ENCODE assay signal across 22 cellular contexts in genomic region chr6:113701552-113702254, GRCh38.
DNase-seq lines count a peak whose midpoint lies in the region; ATAC-seq and TF ChIP-seq lines count a peak whose summit lies in the region.
"Had no signal": no experiment of that assay in that cellular context is flagged by ENCODE, and none has a peak within 500 bp of the region (broad histone marks: within the 10 kb centered on the region; RNA-seq: fewer than 3 reads in every experiment).

No MANE protein-coding gene starts in this region.

- no peaks in the 10 kb centered on the region for H3K79me2 ChIP-seq in neural progenitor cell (ENCODE audit: low read depth)

- no peak overlapping the region for H3K4me3 Mint-ChIP-seq in neural progenitor cell
- H3K4me3 Mint-ChIP-seq: CD8-positive, alpha-beta T cell; IgD-negative memory B cell had no signal

- H4K20me1 ChIP-seq in neural progenitor cell (ENCODE audit: low read depth) = no peaks in the 10 kb centered on the region
- H4K20me1 ChIP-seq: BLaER1 treated with 17β-estradiol and CSF1 and Interleukin-3, amounts not matched to agents 10 nM and 100 nM had no signal

- H3K36me3 Mint-ChIP-seq in neural progenitor cell = no peaks in the 10 kb centered on the region
- H3K36me3 Mint-ChIP-seq: CD8-positive, alpha-beta T cell; IgD-negative memory B cell had no signal

- no peak overlapping the region for H3K9ac ChIP-seq in neural progenitor cell
- H3K9ac ChIP-seq: BLaER1 treated with 17β-estradiol and CSF1 and Interleukin-3, amounts not matched to agents 10 nM and 100 nM; GM23248 had no signal

- H3K9me3 ChIP-seq in neural progenitor cell (ENCODE audit: low read depth) = no peaks in the 10 kb centered on the region
- H3K9me3 ChIP-seq: MG63 had no signal

- H2AFZ ChIP-seq in neural progenitor cell (replicated peaks) = peak overlapping the region; percentile 34
- H2AFZ ChIP-seq: GM23248 had no signal

- no peaks in the 10 kb centered on the region for H3K27me3 Mint-ChIP-seq in neural progenitor cell (ENCODE audit: insufficient read depth, low read depth)
- H3K27me3 Mint-ChIP-seq: IgD-negative memory B cell had no signal

- no peaks in the 10 kb centered on the region for H3K4me1 Mint-ChIP-seq in neural progenitor cell

- TF ChIP-seq CTCF in choroid plexus epithelial cell (conservative IDR thresholded peaks at IDR 0.05; ENCODE audit: low read depth, low read length) (no peak), neural progenitor cell (IDR thresholded peaks at IDR 0.05) (no peak)

- ATAC-seq in HG03095 (IDR thresholded peaks at IDR 0.05; ENCODE audit: unreplicated experiment) (no peak), HG03460 (IDR thresholded peaks at IDR 0.05; ENCODE audit: unreplicated experiment) (no peak)
- ATAC-seq: CD8-positive, alpha-beta T cell; HCT116; Panc1 had no signal

- no peaks in the 10 kb centered on the region for H3K4me1 ChIP-seq in neural progenitor cell

- H3K27me3 ChIP-seq in neural progenitor cell = no peaks in the 10 kb centered on the region
- H3K27me3 ChIP-seq: BLaER1 treated with 17β-estradiol and CSF1 and Interleukin-3, amounts not matched to agents 10 nM and 100 nM; MG63 had no signal

- H3K36me3 ChIP-seq in neural progenitor cell = no peaks in the 10 kb centered on the region
- H3K36me3 ChIP-seq: BLaER1 treated with 17β-estradiol and CSF1 and Interleukin-3, amounts not matched to agents 10 nM and 100 nM; MG63 had no signal

- DNase-seq in amniotic epithelial cell (ENCODE audit: low read depth) (peak; percentile 54), choroid plexus epithelial cell (ENCODE audit: low read depth) (peak; percentile 61), iris pigment epithelial cell (ENCODE audit: low read depth) (peak; percentile 49), neural progenitor cell (ENCODE audit: low spot score) (no peak), DMS79 (lab: John Stamatoyannopoulos, UW) (no peak)
- DNase-seq: Calu3; CD8-positive, alpha-beta T cell; EL; GM23248; Karpas-422; MG63; NCI-H1092; NCI-H2081; NCI-H2171 treated with DMSO at 0.1 percent for 48 hours; NCI-H446 treated with DMSO at 0.1 percent for 48 hours had no signal

- H3K4me3 ChIP-seq in choroid plexus epithelial cell (ENCODE audit: low read depth, low read length) = no peak overlapping the region
- H3K4me3 ChIP-seq in neural progenitor cell = no peak overlapping the region
- H3K4me3 ChIP-seq: BLaER1 treated with 17β-estradiol and CSF1 and Interleukin-3, amounts not matched to agents 10 nM and 100 nM; GM23248; MG63 had no signal

- H3K4me2 ChIP-seq in neural progenitor cell = no peak overlapping the region
- H3K4me2 ChIP-seq: BLaER1 treated with 17β-estradiol and CSF1 and Interleukin-3, amounts not matched to agents 10 nM and 100 nM had no signal

- no peaks in the 10 kb centered on the region for H3K9me3 Mint-ChIP-seq in neural progenitor cell
- H3K9me3 Mint-ChIP-seq: CD8-positive, alpha-beta T cell; IgD-negative memory B cell had no signal

- H3F3A ChIP-seq in neural progenitor cell (ENCODE audit: low read depth) = no peaks in the 10 kb centered on the region

- no peak overlapping the region for H3K27ac ChIP-seq in neural progenitor cell
- H3K27ac ChIP-seq: BLaER1 treated with 17β-estradiol and CSF1 and Interleukin-3, amounts not matched to agents 10 nM and 100 nM; GM23248; HL-60 had no signal

- H3K27ac Mint-ChIP-seq in neural progenitor cell = no peak overlapping the region
- H3K27ac Mint-ChIP-seq: CD8-positive, alpha-beta T cell; IgD-negative memory B cell had no signal

Comparison
In these comparisons a context has a peak if more than half of its experiments do, and no peak if none do; other contexts are left out.
1. DNase-seq: peak in amniotic epithelial cell (single experiment), choroid plexus epithelial cell (single experiment) and iris pigment epithelial cell (single experiment); none in neural progenitor cell (single experiment) and DMS79 (single experiment).